In genomic region chr4:2929469-2929868, GRCh38 we compare ENCODE assay signal across 15 cellular contexts. TPM values are rescaled to one million over a fixed set of nuclear protein-coding genes. Genes with fewer than 3 reads are reported as not detected.
DNase-seq lines count a peak whose midpoint lies in the region; ATAC-seq and TF ChIP-seq lines count a peak whose summit lies in the region.
"Had no signal": no experiment of that assay in that cellular context is flagged by ENCODE, and none has a peak within 500 bp of the region (broad histone marks: within the 10 kb centered on the region; RNA-seq: fewer than 3 reads in every experiment).

No MANE protein-coding gene starts in this region.

- TSS peak; percentile 55 for BruUV-seq in PC-3 (replicated peaks; lab: Mats Ljungman, UMichigan)

- H3K4me1 ChIP-seq in PC-3 (ENCODE audit: insufficient read depth, low read length) (peaks cover 11% of the 10 kb centered on the region; the same call in 1 of the 2 replicates), suprapubic skin (peaks cover 34% of the 10 kb centered on the region), GM23248 (ENCODE audit: insufficient read depth) (peaks cover 5% of the 10 kb centered on the region; the same call in 1 of the 2 replicates)

- peaks cover 6% of the 10 kb centered on the region for H3K36me3 Mint-ChIP-seq in activated naive CD4-positive, alpha-beta T cell treated with anti-CD3 and anti-CD28 coated beads, Interleukin-2, amount 50 U/mL, for 24 hours
- no peaks in the 10 kb centered on the region for H3K36me3 Mint-ChIP-seq in glutamatergic neuron (ENCODE audit: unreplicated experiment)

- H3K9me2 ChIP-seq in PC-3 (replicated peaks; ENCODE audit: low read length), result no peaks in the 10 kb centered on the region
- no peaks in the 10 kb centered on the region for H3K9me2 ChIP-seq in GM23248 (ENCODE audit: insufficient read depth)

- no peak for TF ChIP-seq CTCF in PC-3 (conservative IDR thresholded peaks at IDR 0.05; ENCODE audit: low read depth, low read length)
- TF ChIP-seq CTCF in glutamatergic neuron (IDR thresholded peaks at IDR 0.05; ENCODE audit: partially characterized antibody, unreplicated experiment), result no peak
- TF ChIP-seq CTCF in suprapubic skin (IDR thresholded peaks at IDR 0.05), result no peak

- no peak overlapping the region for H2AFZ ChIP-seq in PC-3 (ENCODE audit: low read length)
- H2AFZ ChIP-seq in GM23248, result no peak overlapping the region

- intact Hi-C loops in PC-3 (cut with micrococcal nuclease), result no loop called here

- H3K4me2 ChIP-seq in PC-3 (ENCODE audit: low read length) (no peak overlapping the region), GM23248 (ENCODE audit: unreplicated experiment) (no peak overlapping the region)

- no peak overlapping the region for H3K27ac ChIP-seq in PC-3 (ENCODE audit: low read length)
- no peak overlapping the region for H3K27ac ChIP-seq in suprapubic skin
- H3K27ac ChIP-seq in GM23248, result no peak overlapping the region
- H3K27ac ChIP-seq: ascending aorta, SJSA1, vagina had no signal

- H3K9ac ChIP-seq in PC-3 (ENCODE audit: low read length) (no peak overlapping the region), GM23248 (no peak overlapping the region)

- H3F3A ChIP-seq in PC-3 (ENCODE audit: low read length, unreplicated experiment) (no peaks in the 10 kb centered on the region), GM23248 (ENCODE audit: insufficient read depth) (peaks cover 12% of the 10 kb centered on the region; the same call in 1 of the 2 replicates)

- H3K9me3 ChIP-seq in PC-3 (ENCODE audit: low read length) (no peaks in the 10 kb centered on the region), suprapubic skin (no peaks in the 10 kb centered on the region), GM23248 (ENCODE audit: low read depth) (no peaks in the 10 kb centered on the region)
- H3K9me3 ChIP-seq: ascending aorta, SJSA1, vagina had no signal

- no peaks in the 10 kb centered on the region for H3K27me3 Mint-ChIP-seq in activated naive CD4-positive, alpha-beta T cell treated with anti-CD3 and anti-CD28 coated beads, Interleukin-2, amount 50 U/mL, for 24 hours
- peaks cover 4% of the 10 kb centered on the region for H3K27me3 Mint-ChIP-seq in glutamatergic neuron (ENCODE audit: unreplicated experiment)

- CTCF ChIA-PET in PC-3 (lab: Charles Lee), result no interaction called here

- ATAC-seq in PC-3, result no peak
- ATAC-seq in HG03097 (IDR thresholded peaks at IDR 0.05; ENCODE audit: low FRiP score, unreplicated experiment), result no peak
- no peak for ATAC-seq in HG02852 (IDR thresholded peaks at IDR 0.05; ENCODE audit: unreplicated experiment)

- DNase-seq in activated naive CD4-positive, alpha-beta T cell (lab: John Stamatoyannopoulos, UW), result no peak
- DNase-seq in PC-3 (no peak), glutamatergic neuron (no peak), suprapubic skin (ENCODE audit: low spot score in 2 of 2) (peak; percentile 57 to 64), GM23248 (no peak)
- DNase-seq: DMS79 treated with DMSO at 0.1 percent for 48 hours; Kasumi-1; NCI-H2081 treated with DMSO at 0.1 percent for 48 hours; stimulated activated CD4-positive, alpha-beta T cell treated with anti-CD3 and anti-CD28 coated beads, Interleukin-12 subunit alpha, Interleukin-12 subunit beta, amount 100 ng/mL, for 4 hours had no signal

- peak overlapping the region; percentile 30 for H3K27ac Mint-ChIP-seq in activated naive CD4-positive, alpha-beta T cell treated with anti-CD3 and anti-CD28 coated beads, Interleukin-2, amount 50 U/mL, for 24 hours
- peak overlapping the region; percentile 71 for H3K27ac Mint-ChIP-seq in glutamatergic neuron (ENCODE audit: unreplicated experiment)

- in situ Hi-C loops in GM23248 (cut with MboI), result no loop called here

- H3K27me3 ChIP-seq in PC-3 (ENCODE audit: low read length) (no peaks in the 10 kb centered on the region), suprapubic skin (no peaks in the 10 kb centered on the region), GM23248 (replicated peaks; ENCODE audit: insufficient read depth) (no peaks in the 10 kb centered on the region)
- H3K27me3 ChIP-seq: ascending aorta, SJSA1, vagina had no signal

- no peaks in the 10 kb centered on the region for H4K20me1 ChIP-seq in PC-3 (ENCODE audit: low read length)
- no peaks in the 10 kb centered on the region for H4K20me1 ChIP-seq in GM23248 (ENCODE audit: insufficient read depth)

- no peak for TF ChIP-seq POLR2A in suprapubic skin (IDR thresholded peaks at IDR 0.05)

- H3K9me3 Mint-ChIP-seq in activated naive CD4-positive, alpha-beta T cell treated with anti-CD3 and anti-CD28 coated beads, Interleukin-2, amount 50 U/mL, for 24 hours, result no peaks in the 10 kb centered on the region
- H3K9me3 Mint-ChIP-seq in glutamatergic neuron (ENCODE audit: unreplicated experiment), result peaks cover 13% of the 10 kb centered on the region

- H3K4me3 ChIP-seq in PC-3 (ENCODE audit: low read length) (no peak overlapping the region), suprapubic skin (no peak overlapping the region), GM23248 (no peak overlapping the region)
- H3K4me3 ChIP-seq: ascending aorta, SJSA1, vagina had no signal

- POLR2A ChIA-PET in PC-3 (lab: Charles Lee; ENCODE audit: unreplicated experiment), result no interaction called here

- no peak for TF ChIP-seq EP300 in suprapubic skin (IDR thresholded peaks at IDR 0.05)

- H3K36me3 ChIP-seq in PC-3 (ENCODE audit: low read depth, low read length) (no peaks in the 10 kb centered on the region; the same call in 1 of the 2 replicates), suprapubic skin (peaks cover 70% of the 10 kb centered on the region), GM23248 (ENCODE audit: low read depth) (no peaks in the 10 kb centered on the region; the same call in 1 of the 2 replicates)

- 89% methylated on average over 9 of the region's 16 CpGs for WGBS in suprapubic skin
- 86% methylated on average over 16 of the region's 16 CpGs for WGBS in GM23248 (ENCODE audit: low coverage in 1 of 2, low lambda C conversion rate in 2 of 2, missing lambda C conversion rate in 2 of 2), 2 experiments

- peaks cover 15% of the 10 kb centered on the region for H3K4me1 Mint-ChIP-seq in activated naive CD4-positive, alpha-beta T cell treated with anti-CD3 and anti-CD28 coated beads, Interleukin-2, amount 50 U/mL, for 24 hours
- peaks cover 8% of the 10 kb centered on the region for H3K4me1 Mint-ChIP-seq in glutamatergic neuron (ENCODE audit: low read depth, unreplicated experiment)

- H3K4me3 Mint-ChIP-seq in activated naive CD4-positive, alpha-beta T cell treated with anti-CD3 and anti-CD28 coated beads, Interleukin-2, amount 50 U/mL, for 24 hours, result no peak overlapping the region
- H3K4me3 Mint-ChIP-seq in glutamatergic neuron (ENCODE audit: unreplicated experiment), result peak overlapping the region; percentile 25

- H3K79me2 ChIP-seq in PC-3 (ENCODE audit: low read length) (peaks cover 14% of the 10 kb centered on the region), GM23248 (ENCODE audit: insufficient read depth) (peaks cover 11% of the 10 kb centered on the region)

RNA-seq across cellular contexts. Expression of gene NOP14, which starts 33.7 kb away (rescaled TPM):
- total RNA-seq in PC-3 (2014; rRNA removed) (26.0 and 30.9 TPM in 2 replicates), glutamatergic neuron (ENCODE audit: unreplicated experiment) (17.2 TPM), suprapubic skin (10 to 100 TPM; 23.4 to 30.8 (median 27.1) TPM)
- total RNA-seq in GM23248 (2014; rRNA removed; shearing (Covaris generic)), result 15.9 and 20.6 TPM in 2 replicates
- 19.3 and 20.5 TPM in 2 replicates for polyA plus RNA-seq in GM23248 (2016; fragmentation: Nextera tagmentation; extraction: Ambion mirVana)

RNA-seq across cellular contexts. Expression of gene GRK4, which starts 33.9 kb away (rescaled TPM):
- total RNA-seq in PC-3 (2014; rRNA removed), result 2.9 and 3.7 TPM in 2 replicates
- total RNA-seq in glutamatergic neuron (ENCODE audit: unreplicated experiment), result 34.5 TPM
- 1 to 10 TPM; 3.3 to 8.0 (median 4.6) TPM for total RNA-seq in suprapubic skin
- total RNA-seq in GM23248 (2014; rRNA removed; shearing (Covaris generic)), result 5.8 and 7.1 TPM in 2 replicates
- 5.1 and 6.5 TPM in 2 replicates for polyA plus RNA-seq in GM23248 (2016; fragmentation: Nextera tagmentation; extraction: Ambion mirVana)

Comparison
In these comparisons a context has a peak if more than half of its experiments do, and no peak if none do; other contexts are left out.
1. DNase-seq: peak in suprapubic skin (2 of 2); none in activated naive CD4-positive, alpha-beta T cell (0 of 4), PC-3 (single experiment), glutamatergic neuron (single experiment) and GM23248 (single experiment).